Comparison of ENCODE assay signal across 25 cellular contexts in genomic region chr14:81903477-81903876, GRCh38.
"Had no signal": no experiment of that assay in that cellular context is flagged by ENCODE, and none has a peak within 500 bp of the region (broad histone marks: within the 10 kb centered on the region; RNA-seq: fewer than 3 reads in every experiment).

No MANE protein-coding gene starts in this region.

- H3K27me3 ChIP-seq: stomach, suprapubic skin, testis, thyroid gland, tibial artery, tibial nerve, transverse colon, upper lobe of left lung, uterus, vagina had no signal

- ATAC-seq: stimulated activated effector memory CD8-positive, alpha-beta T cell treated with anti-CD3 and anti-CD28 coated beads, Interleukin-12 subunit alpha, Interleukin-12 subunit beta, amount 100 ng/mL, for 72 hours; stimulated activated memory B cell treated with anti-CD40 and anti-IgM and Interleukin-4, amounts not matched to agents 10 μg/mL and 1 μg/mL and 100 μg/mL, for 72 hours; stimulated activated naive B cell treated with anti-CD40 and anti-IgM and Interleukin-4, amounts not matched to agents 10 μg/mL and 1 μg/mL and 100 μg/mL, for 72 hours; stimulated activated naive CD8-positive, alpha-beta T cell treated with anti-CD3 and anti-CD28 coated beads, Interleukin-15, amount 100 ng/mL, for 72 hours; stimulated activated naive CD8-positive, alpha-beta T cell treated with anti-CD3 and anti-CD28 coated beads, Interleukin-15, Interleukin-2, amounts not matched to agents 100 U/mL and 50 U/mL, for 24 hours had no signal

- H3K4me1 ChIP-seq: stomach, suprapubic skin, testis, thyroid gland, tibial artery, tibial nerve, transverse colon, upper lobe of left lung, uterus, vagina had no signal

- H3K4me3 ChIP-seq: stomach, suprapubic skin, testis, thoracic aorta, thyroid gland, tibial artery, tibial nerve, transverse colon, upper lobe of left lung, uterus, vagina had no signal

- H3K36me3 ChIP-seq: stomach, suprapubic skin, thoracic aorta, thyroid gland, tibial artery, tibial nerve, transverse colon, upper lobe of left lung, uterus, vagina had no signal

- H3K27ac ChIP-seq: stomach, suprapubic skin, testis, thoracic aorta, thyroid gland, tibial artery, tibial nerve, transverse colon, upper lobe of left lung, uterus, vagina had no signal

- H3K9me3 ChIP-seq: suprapubic skin, testis, thyroid gland, uterus, vagina had no signal

- DNase-seq: stimulated activated CD4-positive, alpha-beta T cell treated with anti-CD3 and anti-CD28 coated beads, Interleukin-2, amount 100 ng/mL, for 24 hours; stimulated activated CD4-positive, alpha-beta T cell treated with anti-CD3 and anti-CD28 coated beads, Interleukin-2, amount 100 ng/mL, for 48 hours; stimulated activated CD4-positive, alpha-beta T cell treated with anti-CD3 and anti-CD28 coated beads, Interleukin-4, amount 100 ng/mL, for 1 hour; stimulated activated CD4-positive, alpha-beta T cell treated with anti-CD3 and anti-CD28 coated beads, Interleukin-4, amount 100 ng/mL, for 24 hours; stimulated activated CD4-positive, alpha-beta T cell treated with anti-CD3 and anti-CD28 coated beads, Interleukin-4, amount 100 ng/mL, for 4 hours; stimulated activated CD8-positive, alpha-beta memory T cell treated with anti-CD3 and anti-CD28 coated beads, Interleukin-4, amount 100 ng/mL, for 48 hours; stimulated activated naive B cell treated with anti-CD40 and anti-IgM and Interleukin-4, amounts not matched to agents 10 μg/mL and 1 μg/mL and 100 μg/mL, for 72 hours; stimulated activated naive CD4-positive, alpha-beta T cell; stimulated activated naive CD4-positive, alpha-beta T cell treated with Interleukin-2 at 50 U/mL for 16 hours; stimulated activated naive CD8-positive, alpha-beta T cell treated with anti-CD3 and anti-CD28 coated beads, Interleukin-15, amount 100 ng/mL, for 72 hours; stimulated activated naive CD8-positive, alpha-beta T cell treated with anti-CD3 and anti-CD28 coated beads, Interleukin-15, Interleukin-2, amounts not matched to agents 100 U/mL and 50 U/mL, for 24 hours; stomach; substantia nigra; testis; thyroid gland; tibial artery; transverse colon; upper lobe of left lung; uterus had no signal
